ENCODE assay signal across 13 cellular contexts in genomic region chr2:50613161-50613560, GRCh38.
"Had no signal": no experiment of that assay in that cellular context is flagged by ENCODE, and none has a peak within 500 bp of the region (broad histone marks: within the 10 kb centered on the region; RNA-seq: fewer than 3 reads in every experiment).

No MANE protein-coding gene starts in this region.

- H3K4me3 ChIP-seq: cardiac muscle cell, psoas muscle, sigmoid colon, testis had no signal

- H3K27me3 ChIP-seq: cardiac muscle cell, sigmoid colon, testis had no signal

- H3K27ac ChIP-seq: cardiac muscle cell, psoas muscle, sigmoid colon, testis had no signal

- DNase-seq: activated CD4-positive, alpha-beta T cell treated with anti-CD3 and anti-CD28 coated beads for 48 hours; activated naive CD4-positive, alpha-beta T cell treated with anti-CD3 and anti-CD28 coated beads, Interleukin-2, amount 50 U/mL, for 16 hours; activated T-cell treated with anti-CD3 and anti-CD28 coated beads, Interleukin-2, amount 50 U/mL, for 1 hour; left colon; occipital lobe; psoas muscle; sigmoid colon; stimulated activated CD4-positive, alpha-beta T cell treated with anti-CD3 and anti-CD28 coated beads, Interleukin-4, amount 100 ng/mL, for 4 hours; stimulated activated naive CD8-positive, alpha-beta T cell treated with anti-CD3 and anti-CD28 coated beads, Interleukin-15, amount 100 ng/mL, for 72 hours; testis had no signal

- H3K9me3 ChIP-seq: psoas muscle, sigmoid colon, testis had no signal

- H3K36me3 ChIP-seq: cardiac muscle cell, sigmoid colon had no signal

- ATAC-seq: left colon; natural killer cell treated with Interleukin-12 subunit alpha and Interleukin-12 subunit beta and Interleukin-15 and Interleukin-18, amount 100 ng/mL, for 72 hours; psoas muscle; SK-N-SH treated with all-trans-retinoic acid at 6 μM for 48 hours; stimulated activated naive CD8-positive, alpha-beta T cell treated with anti-CD3 and anti-CD28 coated beads, Interleukin-15, amount 100 ng/mL, for 72 hours had no signal

- H3K4me1 ChIP-seq: psoas muscle, sigmoid colon, testis had no signal
